Comparison of ENCODE assay signal across 14 cellular contexts in genomic region chr3:72776-73175, GRCh38.
DNase-seq lines count a peak whose midpoint lies in the region; ATAC-seq, FAIRE-seq and TF ChIP-seq lines count a peak whose summit lies in the region.
"Had no signal": no experiment of that assay in that cellular context is flagged by ENCODE, and none has a peak within 500 bp of the region (broad histone marks: within the 10 kb centered on the region; RNA-seq: fewer than 3 reads in every experiment).

No MANE protein-coding gene starts in this region.

- FAIRE-seq in pancreas (lab: Jason Lieb, UNC) = no peak

- H3K4me1 ChIP-seq in heart left ventricle (peaks cover 0 to 11% (median 0%) of the 10 kb centered on the region in 12 donors), pancreas (no peaks in the 10 kb centered on the region), upper lobe of right lung (no peaks in the 10 kb centered on the region)
- H3K4me1 ChIP-seq: body of pancreas had no signal

- WGBS in heart left ventricle, 4 donors = 24 to 57% (median 41%) methylated on average over 1 of the region's 1 CpG
- WGBS in pancreas, 2 donors = 37 to 64% methylated on average over 1 of the region's 1 CpG

- H3K36me3 ChIP-seq in heart left ventricle (no peaks in the 10 kb centered on the region), pancreas (no peaks in the 10 kb centered on the region), upper lobe of right lung (no peaks in the 10 kb centered on the region)
- H3K36me3 ChIP-seq: WERI-Rb-1 had no signal

- H3K9me3 ChIP-seq in heart left ventricle = no peaks in the 10 kb centered on the region
- no peaks in the 10 kb centered on the region for H3K9me3 ChIP-seq in pancreas
- H3K9me3 ChIP-seq in upper lobe of right lung = no peaks in the 10 kb centered on the region
- H3K9me3 ChIP-seq: body of pancreas had no signal

- intact Hi-C loops in heart left ventricle (cut with DNase I) = no loop called here
- intact Hi-C loops in pancreas (cut with DNase I) = no loop called here
- intact Hi-C loops in upper lobe of right lung (cut with DNase I) = no loop called here

- TF ChIP-seq CTCF in heart left ventricle (IDR thresholded peaks at IDR 0.05) (no peak), pancreas (IDR thresholded peaks at IDR 0.05) (no peak), upper lobe of right lung (IDR thresholded peaks at IDR 0.05) (no peak)

- DNase-seq in cerebellar cortex (ENCODE audit: low spot score) (peak; percentile 20), heart left ventricle (no peak), pancreas (no peak), upper lobe of right lung (no peak), GM19240 (ENCODE audit: insufficient read length, low spot score) (no peak), KG1 (lab: John Stamatoyannopoulos, UW) (no peak)
- DNase-seq: activated effector memory CD4-positive, alpha-beta T cell treated with anti-CD3 and anti-CD28 coated beads, Interleukin-2, amount 50 U/mL, for 16 hours; effector CD8-positive, alpha-beta T cell; foreskin fibroblast; KBM-7; NCI-H1105 treated with DMSO at 0.1 percent for 48 hours; WERI-Rb-1 had no signal

- peak overlapping the region in 2 of 12 donors; percentile 24 to 58 for H3K27ac ChIP-seq in heart left ventricle
- H3K27ac ChIP-seq in pancreas = no peak overlapping the region
- peak overlapping the region; percentile 28 for H3K27ac ChIP-seq in upper lobe of right lung
- H3K27ac ChIP-seq: body of pancreas, WERI-Rb-1 had no signal

- no peak overlapping the region for H3K4me3 ChIP-seq in heart left ventricle
- no peak overlapping the region for H3K4me3 ChIP-seq in pancreas
- no peak overlapping the region for H3K4me3 ChIP-seq in upper lobe of right lung
- H3K4me3 ChIP-seq: body of pancreas had no signal

- no peak for TF ChIP-seq POLR2A in heart left ventricle (IDR thresholded peaks at IDR 0.05)

- H3K27me3 ChIP-seq in heart left ventricle = no peaks in the 10 kb centered on the region
- peaks cover 0 to 4% (median 0%) of the 10 kb centered on the region in 4 donors for H3K27me3 ChIP-seq in pancreas
- no peaks in the 10 kb centered on the region for H3K27me3 ChIP-seq in upper lobe of right lung
- H3K27me3 ChIP-seq: body of pancreas had no signal

- peak in 3 of 4 donors; percentile 22 to 42 (median 31) for ATAC-seq in heart left ventricle
- ATAC-seq in pancreas = peak in 3 of 4 donors; percentile 37 to 58 (median 55)
- ATAC-seq in upper lobe of right lung = peak; percentile 47
- ATAC-seq in GM19467 (IDR thresholded peaks at IDR 0.05; ENCODE audit: unreplicated experiment) = no peak
- ATAC-seq: body of pancreas had no signal
